In genomic region chr10:3741688-3742461, GRCh38 we compare ENCODE assay signal across 13 cellular contexts. TPM values are rescaled to one million over a fixed set of nuclear protein-coding genes. Genes with fewer than 3 reads are reported as not detected.
DNase-seq lines count a peak whose midpoint lies in the region; ATAC-seq and TF ChIP-seq lines count a peak whose summit lies in the region.
"Had no signal": no experiment of that assay in that cellular context is flagged by ENCODE, and none has a peak within 500 bp of the region (broad histone marks: within the 10 kb centered on the region; RNA-seq: fewer than 3 reads in every experiment).

No MANE protein-coding gene starts in this region.

- peaks cover 30% of the 10 kb centered on the region for H3K4me1 Mint-ChIP-seq in activated T-cell treated with anti-CD3 and anti-CD28 coated beads, Interleukin-2, amount 50 U/mL, for 4 hours (ENCODE audit: low read depth)

- H3K27ac ChIP-seq in Peyer's patch (peak overlapping the region; percentile 33 to 71 (median 48)), fibroblast of lung (ENCODE audit: insufficient read depth, low read length) (peak overlapping the region; percentile 71), tibial nerve (peak overlapping the region in 3 of 4 donors; percentile 21 to 62 (median 35))

- no peak for ATAC-seq in activated T-cell treated with anti-CD3 and anti-CD28 coated beads, Interleukin-2, amount 50 U/mL, for 4 hours
- no peak for ATAC-seq in GM21576 (IDR thresholded peaks at IDR 0.05; ENCODE audit: unreplicated experiment)

- H3K9me3 ChIP-seq in Peyer's patch (no peaks in the 10 kb centered on the region), fibroblast of lung (ENCODE audit: control insufficient read depth, insufficient read depth, low read depth, low read length) (no peaks in the 10 kb centered on the region), tibial nerve (no peaks in the 10 kb centered on the region)
- H3K9me3 ChIP-seq: neutrophil had no signal

- no peaks in the 10 kb centered on the region for H3K27me3 Mint-ChIP-seq in activated T-cell treated with anti-CD3 and anti-CD28 coated beads, Interleukin-2, amount 50 U/mL, for 4 hours (ENCODE audit: low read depth)

- no peaks in the 10 kb centered on the region for H3K27me3 ChIP-seq in Peyer's patch
- no peaks in the 10 kb centered on the region for H3K27me3 ChIP-seq in fibroblast of lung (ENCODE audit: control insufficient read depth, insufficient read depth, low read length)
- no peaks in the 10 kb centered on the region for H3K27me3 ChIP-seq in tibial nerve
- H3K27me3 ChIP-seq: neutrophil had no signal

- H3K4me3 Mint-ChIP-seq in activated T-cell treated with anti-CD3 and anti-CD28 coated beads, Interleukin-2, amount 50 U/mL, for 4 hours: peak overlapping the region; percentile 52

- TF ChIP-seq POLR2A in Peyer's patch (IDR thresholded peaks at IDR 0.05) (no peak), tibial nerve (IDR thresholded peaks at IDR 0.05) (no peak)

- no peaks in the 10 kb centered on the region for H3K36me3 Mint-ChIP-seq in activated T-cell treated with anti-CD3 and anti-CD28 coated beads, Interleukin-2, amount 50 U/mL, for 4 hours (ENCODE audit: insufficient read depth)

- H3K4me3 ChIP-seq in Peyer's patch (peak overlapping the region in 1 of 4 donors; percentile 2), fibroblast of lung (replicated peaks in 1 of 4; ENCODE audit: control extremely low read depth in 1 of 4, insufficient read depth in 1 of 4, low read depth in 3 of 4, low read length in 4 of 4) (peak overlapping the region in 3 of 4 experiments; percentile 28 to 45 (median 37)), tibial nerve (peak overlapping the region in 1 of 4 donors; percentile 1)

- 48 to 72% methylated on average over 6 of the region's 6 CpGs for WGBS in tibial nerve, 2 donors

- H3K36me3 ChIP-seq in Peyer's patch (no peaks in the 10 kb centered on the region), fibroblast of lung (ENCODE audit: control insufficient read depth, insufficient read depth, low read length) (no peaks in the 10 kb centered on the region), tibial nerve (no peaks in the 10 kb centered on the region)
- H3K36me3 ChIP-seq: neutrophil had no signal

- H2AFZ ChIP-seq in fibroblast of lung (ENCODE audit: low read length): peak overlapping the region; percentile 94

- no peaks in the 10 kb centered on the region for H3K79me2 ChIP-seq in fibroblast of lung (ENCODE audit: control insufficient read depth, insufficient read depth, low read length)

- H4K20me1 ChIP-seq in fibroblast of lung (ENCODE audit: control insufficient read depth, extremely low read depth, insufficient read depth, low read length): no peaks in the 10 kb centered on the region

- no peaks in the 10 kb centered on the region for H3K9me3 Mint-ChIP-seq in activated T-cell treated with anti-CD3 and anti-CD28 coated beads, Interleukin-2, amount 50 U/mL, for 4 hours

- no peak for TF ChIP-seq EP300 in tibial nerve (IDR thresholded peaks at IDR 0.05)

- H3K4me1 ChIP-seq in Peyer's patch: no peaks in the 10 kb centered on the region
- peaks cover 3% of the 10 kb centered on the region for H3K4me1 ChIP-seq in fibroblast of lung (ENCODE audit: control insufficient read depth, extremely low read depth, insufficient read depth, low read length)
- H3K4me1 ChIP-seq in tibial nerve: no peaks in the 10 kb centered on the region

- H3K4me2 ChIP-seq in fibroblast of lung (ENCODE audit: extremely low read depth, insufficient read depth, low read length): peak overlapping the region; percentile 88

- no peak for DNase-seq in activated T-cell treated with anti-CD3 and anti-CD28 coated beads, Interleukin-2, amount 50 U/mL, for 4 hours
- DNase-seq in activated T-cell treated with anti-CD3 and anti-CD28 coated beads, Interleukin-2, amount 50 U/mL, for 1 hour: no peak
- DNase-seq in Peyer's patch (no peak), fibroblast of lung (ENCODE audit: low read depth in 2 of 2) (peak; percentile 45 to 86), tibial nerve (ENCODE audit: low spot score in 2 of 2) (no peak), HuH-7 (ENCODE audit: low spot score) (no peak), COLO829 (ENCODE audit: low spot score) (no peak)
- DNase-seq: activated naive CD4-positive, alpha-beta T cell; AML-193; effector CD8-positive, alpha-beta T cell; stimulated activated CD4-positive, alpha-beta T cell treated with anti-CD3 and anti-CD28 coated beads, Interleukin-4, amount 100 ng/mL, for 4 hours had no signal

- no peak for TF ChIP-seq CTCF in Peyer's patch (IDR thresholded peaks at IDR 0.05)
- no peak for TF ChIP-seq CTCF in fibroblast of lung (conservative IDR thresholded peaks at IDR 0.05 in 1 of 2, IDR thresholded peaks at IDR 0.05 in 1 of 2; ENCODE audit: low read depth in 1 of 2, low read length in 2 of 2)
- TF ChIP-seq CTCF in tibial nerve (IDR thresholded peaks at IDR 0.05): no peak

- H3K9ac ChIP-seq in fibroblast of lung (ENCODE audit: insufficient read depth, low read length): peak overlapping the region; percentile 30

RNA-seq across cellular contexts. Expression of gene KLF6, which starts 43.1 kb away (rescaled TPM):
- 100 to 1,000 TPM; 188 to 247 (median 209) TPM for total RNA-seq in activated T-cell treated with anti-CD3 and anti-CD28 coated beads, Interleukin-2, amount 50 U/mL, for 4 hours
- 100 to 1,000 TPM in 3 of 4 donors, 10 to 100 TPM in 1; 92.5 to 180 (median 145) TPM for total RNA-seq in Peyer's patch
- total RNA-seq in fibroblast of lung: 39.0 and 96.1 TPM in 2 replicates
- polyA plus RNA-seq in fibroblast of lung: 105 and 140 TPM in 2 replicates
- polyA plus RNA-seq in fibroblast of lung (2012): 81.6 and 107 TPM in 2 replicates
- 181 and 546 TPM in 2 replicates for polyA minus RNA-seq in fibroblast of lung (ENCODE audit: low replicate concordance)
- 100 to 1,000 TPM; 156 to 226 (median 189) TPM for total RNA-seq in tibial nerve

Comparison
In these comparisons a context has a peak if more than half of its experiments do, and no peak if none do; other contexts are left out.
1. DNase-seq: peak in fibroblast of lung (2 of 2); none in activated T-cell treated with anti-CD3 and anti-CD28 coated beads, Interleukin-2, amount 50 U/mL, for 4 hours (single experiment), activated T-cell treated with anti-CD3 and anti-CD28 coated beads, Interleukin-2, amount 50 U/mL, for 1 hour (single experiment), Peyer's patch (0 of 3), tibial nerve (0 of 2), HuH-7 (single experiment) and COLO829 (single experiment).
2. Peak in every context shown above with its lines, with median percentiles within 50 percentile points of each other: H3K27ac ChIP-seq.